Comparison of ENCODE assay signal across 1 cellular context in the genomic region with DNA sequence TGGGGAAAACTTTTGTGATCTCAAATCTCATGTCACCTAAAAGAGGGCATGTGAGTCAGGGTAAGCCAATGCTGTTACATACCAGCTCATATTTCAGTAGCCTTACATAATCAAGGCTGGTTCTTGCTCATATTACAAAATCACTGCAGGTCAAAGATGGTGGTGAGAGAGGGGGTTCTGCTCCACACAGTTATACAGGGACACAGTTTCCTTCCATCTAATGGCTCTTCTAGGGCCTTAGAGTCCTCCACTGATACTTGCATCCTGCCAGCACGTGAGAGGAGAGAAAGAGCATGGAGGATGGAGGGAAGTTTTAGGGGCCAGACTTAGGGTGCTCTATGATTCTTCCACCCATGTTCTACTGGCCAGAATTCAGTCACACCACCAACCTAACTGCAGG.
TF ChIP-seq lines count a peak whose summit lies in the region.

No MANE protein-coding gene starts in this region.

TF ChIP-seq in SK-N-SH, 30 proteins besides CTCF, POLR2A, EP300 and RAD21 (continued from another document):
- TF ChIP-seq, protein P1, sequence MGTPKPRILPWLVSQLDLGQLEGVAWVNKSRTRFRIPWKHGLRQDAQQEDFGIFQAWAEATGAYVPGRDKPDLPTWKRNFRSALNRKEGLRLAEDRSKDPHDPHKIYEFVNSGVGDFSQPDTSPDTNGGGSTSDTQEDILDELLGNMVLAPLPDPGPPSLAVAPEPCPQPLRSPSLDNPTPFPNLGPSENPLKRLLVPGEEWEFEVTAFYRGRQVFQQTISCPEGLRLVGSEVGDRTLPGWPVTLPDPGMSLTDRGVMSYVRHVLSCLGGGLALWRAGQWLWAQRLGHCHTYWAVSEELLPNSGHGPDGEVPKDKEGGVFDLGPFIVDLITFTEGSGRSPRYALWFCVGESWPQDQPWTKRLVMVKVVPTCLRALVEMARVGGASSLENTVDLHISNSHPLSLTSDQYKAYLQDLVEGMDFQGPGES (IDR thresholded peaks at IDR 0.05; ENCODE audit: low read depth, low read length): no peak
- no peak for TF ChIP-seq EZH2phosphoT487 (IDR thresholded peaks at IDR 0.05; ENCODE audit: borderline replicate concordance, low read depth)
- no peak for TF ChIP-seq ELF1 (IDR thresholded peaks at IDR 0.05)
- TF ChIP-seq SIN3A (IDR thresholded peaks at IDR 0.05; ENCODE audit: borderline replicate concordance, low read depth, low read length): no peak
- TF ChIP-seq USF1 (IDR thresholded peaks at IDR 0.05; ENCODE audit: borderline replicate concordance, low read depth): no peak
- no peak for TF ChIP-seq FOXM1 (IDR thresholded peaks at IDR 0.05; ENCODE audit: low read depth)
- TF ChIP-seq SMC3 (IDR thresholded peaks at IDR 0.05; ENCODE audit: low read depth, low read length): no peak
- TF ChIP-seq RXRA (IDR thresholded peaks at IDR 0.05; ENCODE audit: borderline replicate concordance, low read depth): no peak
